Comparison of ENCODE assay signal across 15 cellular contexts in genomic region chr6:16769986-16770376, GRCh38. TPM values are rescaled to one million over a fixed set of nuclear protein-coding genes. Genes with fewer than 3 reads are reported as not detected.
A peak's percentile ranks its signal among the peaks of the same experiment; 100 is the strongest.
DNase-seq lines count a peak whose midpoint lies in the region; ATAC-seq, FAIRE-seq and TF ChIP-seq lines count a peak whose summit lies in the region.
"Had no signal": no experiment of that assay in that cellular context is flagged by ENCODE, and none has a peak within 500 bp of the region (broad histone marks: within the 10 kb centered on the region; RNA-seq: fewer than 3 reads in every experiment).

No MANE protein-coding gene starts in this region.

- H3K9me3 Mint-ChIP-seq in activated CD4-positive, alpha-beta memory T cell treated with anti-CD3 and anti-CD28 coated beads, Interleukin-2, amount 10 ng/mL, durations not matched to agents 7 days and 5 days, result no peaks in the 10 kb centered on the region
- H3K9me3 Mint-ChIP-seq: activated T-helper 2 cell treated with anti-CD3 and anti-CD28 coated beads, Interferon-gamma antibody, Interleukin-2, Interleukin-4, amounts not matched to agents 10 μg/mL and 5 μg/mL and 100 μg/mL, durations not matched to agents 14 hours and 24 hours and 36 hours; T-cell had no signal

- intact Hi-C loops in Right ventricle myocardium inferior (cut with DNase I), result loop anchor here (5.0 to 10.0 kb wide), 3 partner anchors 317 to 525 kb away; no protein-coding TSS in a partner anchor
- intact Hi-C loops in K562 (cut with micrococcal nuclease), result loop anchor here (10.0 kb wide), 2 partner anchors 195 to 365 kb away; no protein-coding TSS in a partner anchor
- intact Hi-C loops in lower lobe of right lung (cut with DNase I), result no loop called here
- intact Hi-C loops in vagina (cut with DNase I), result loop anchor here (10.0 kb wide), 2 partner anchors 225 to 365 kb away; no protein-coding TSS in a partner anchor

- H3K36me3 ChIP-seq in right atrium auricular region, result no peaks in the 10 kb centered on the region
- no peaks in the 10 kb centered on the region for H3K36me3 ChIP-seq in K562 (ENCODE audit: control insufficient read depth, insufficient read depth, low read length)
- H3K36me3 ChIP-seq in lower lobe of right lung, result no peaks in the 10 kb centered on the region
- H3K36me3 ChIP-seq in vagina, result no peaks in the 10 kb centered on the region
- H3K36me3 ChIP-seq: ovary had no signal

- in situ Hi-C loops in K562 (cut with MboI), result loop anchor here (5.0 kb wide), 1 partner anchor 438 kb away; no protein-coding TSS in a partner anchor

- H3K27ac ChIP-seq in right atrium auricular region (peak overlapping the region; percentile 57 to 68), K562 (ENCODE audit: extremely low read depth, low read depth, low read length) (no peak overlapping the region), lower lobe of right lung (peak overlapping the region; percentile 33), vagina (peak overlapping the region; percentile 34)
- H3K27ac ChIP-seq: ovary had no signal

- TF ChIP-seq EP300 in K562 (IDR thresholded peaks at IDR 0.05; ENCODE audit: low read length), result no peak

- no peak for FAIRE-seq in K562 (lab: Jason Lieb, UNC)
- FAIRE-seq: GM18507 had no signal

- TF ChIP-seq CTCF in right atrium auricular region (IDR thresholded peaks at IDR 0.05) (no peak), K562 (IDR thresholded peaks at IDR 0.05 in 2 of 3, conservative IDR thresholded peaks at IDR 0.05 in 1 of 3; ENCODE audit: insufficient read depth in 2 of 3, low read depth in 1 of 3, low read length in 3 of 3) (no peak), lower lobe of right lung (IDR thresholded peaks at IDR 0.05) (no peak), vagina (IDR thresholded peaks at IDR 0.05) (no peak)

- no peak for DNase-seq in right atrium auricular region (ENCODE audit: low spot score)
- DNase-seq in Right ventricle myocardium inferior (ENCODE audit: missing footprints), result no peak
- no peak for DNase-seq in K562 (ENCODE audit: extremely low read depth in 1 of 4, low spot score in 3 of 4)
- no peak for DNase-seq in lower lobe of right lung
- DNase-seq in vagina (ENCODE audit: extremely low spot score in 2 of 2), result no peak
- no peak for DNase-seq in activated CD4-positive, alpha-beta memory T cell treated with anti-CD3 and anti-CD28 coated beads, Interleukin-2, amount 10 ng/mL, durations not matched to agents 7 days and 5 days
- DNase-seq in NCI-H2081 (lab: John Stamatoyannopoulos, UW), result no peak
- DNase-seq: C1 segment of cervical spinal cord, hippocampal formation, NCI-H2081 treated with DMSO at 0.1 percent for 48 hours, ovary, T-cell had no signal

- no peak overlapping the region for H2AFZ ChIP-seq in K562 (ENCODE audit: low read depth, low read length)

- H3K9me1 ChIP-seq in K562 (ENCODE audit: control insufficient read depth, insufficient read depth, low read length), result no peaks in the 10 kb centered on the region

- H3K4me3 ChIP-seq in right atrium auricular region (no peak overlapping the region), K562 (no peak overlapping the region), lower lobe of right lung (no peak overlapping the region), vagina (no peak overlapping the region)
- H3K4me3 ChIP-seq: ovary had no signal

- H3K9ac ChIP-seq in K562 (ENCODE audit: insufficient read depth in 1 of 2, low read depth in 2 of 2, low read length in 2 of 2), result no peak overlapping the region

- no peaks in the 10 kb centered on the region for H3K27me3 Mint-ChIP-seq in activated CD4-positive, alpha-beta memory T cell treated with anti-CD3 and anti-CD28 coated beads, Interleukin-2, amount 10 ng/mL, durations not matched to agents 7 days and 5 days
- H3K27me3 Mint-ChIP-seq: T-cell had no signal

- H3K27ac Mint-ChIP-seq in activated CD4-positive, alpha-beta memory T cell treated with anti-CD3 and anti-CD28 coated beads, Interleukin-2, amount 10 ng/mL, durations not matched to agents 7 days and 5 days, result no peak overlapping the region
- H3K27ac Mint-ChIP-seq: activated T-helper 2 cell treated with anti-CD3 and anti-CD28 coated beads, Interferon-gamma antibody, Interleukin-2, Interleukin-4, amounts not matched to agents 10 μg/mL and 5 μg/mL and 100 μg/mL, durations not matched to agents 14 hours and 24 hours and 36 hours had no signal

- H3K9me3 ChIP-seq in right atrium auricular region (no peaks in the 10 kb centered on the region), K562 (replicated peaks; ENCODE audit: control insufficient read depth, insufficient read depth, low read depth, low read length) (no peaks in the 10 kb centered on the region), lower lobe of right lung (no peaks in the 10 kb centered on the region), vagina (no peaks in the 10 kb centered on the region)
- H3K9me3 ChIP-seq: ovary had no signal

- peaks cover 12% of the 10 kb centered on the region for H3K36me3 Mint-ChIP-seq in activated CD4-positive, alpha-beta memory T cell treated with anti-CD3 and anti-CD28 coated beads, Interleukin-2, amount 10 ng/mL, durations not matched to agents 7 days and 5 days (ENCODE audit: low read depth)
- H3K36me3 Mint-ChIP-seq: T-cell had no signal

- H4K20me1 ChIP-seq in K562 (replicated peaks; ENCODE audit: control insufficient read depth, insufficient read depth, low read length), result no peaks in the 10 kb centered on the region

- TF ChIP-seq POLR2A in K562 (conservative IDR thresholded peaks at IDR 0.05) (no peak), vagina (IDR thresholded peaks at IDR 0.05) (no peak)

- peaks cover 0 to 35% of the 10 kb centered on the region in 2 donors for H3K4me1 ChIP-seq in right atrium auricular region
- H3K4me1 ChIP-seq in K562 (replicated peaks in 1 of 2; ENCODE audit: control insufficient read depth in 2 of 2, insufficient read depth in 2 of 2, low read length in 2 of 2), result peaks cover 0 to 18% of the 10 kb centered on the region in 2 experiments; a peak in 2 of 5 replicates
- H3K4me1 ChIP-seq in lower lobe of right lung, result peaks cover 46% of the 10 kb centered on the region
- peaks cover 39% of the 10 kb centered on the region for H3K4me1 ChIP-seq in vagina

- WGBS in K562 (ENCODE audit: insufficient coverage, low coverage, missing lambda C conversion rate), result 22% methylated on average over 5 of the region's 5 CpGs

- CTCF ChIA-PET in K562 (lab: Yijun Ruan, JAX; ENCODE audit: low intra/inter-chr PET ratio), result interaction anchor here (0.6 kb wide), 1 partner anchor 321 kb away, joined by 4 read pairs; no protein-coding TSS in a partner anchor
- CTCF ChIA-PET in activated CD4-positive, alpha-beta memory T cell treated with anti-CD3 and anti-CD28 coated beads, Interleukin-2, amount 10 ng/mL, durations not matched to agents 7 days and 5 days (lab: Charles Lee), result interaction anchor here (1.1 to 2.5 kb wide), 9 partner anchors 49 to 484 kb away, joined by 3 to 14 read pairs (median 9); no protein-coding TSS in a partner anchor

- no peaks in the 10 kb centered on the region for H3K79me2 ChIP-seq in K562 (ENCODE audit: control insufficient read depth, insufficient read depth, low read length)

- ATAC-seq in Right ventricle myocardium inferior (no peak), K562 (no peak), lower lobe of right lung (peak; percentile 7 to 22), GM19324 (IDR thresholded peaks at IDR 0.05; ENCODE audit: low FRiP score, unreplicated experiment) (no peak)

- H3K27me3 ChIP-seq in right atrium auricular region, result no peaks in the 10 kb centered on the region
- no peaks in the 10 kb centered on the region for H3K27me3 ChIP-seq in K562 (ENCODE audit: control insufficient read depth in 2 of 2, insufficient read depth in 2 of 2, low read length in 2 of 2)
- no peaks in the 10 kb centered on the region for H3K27me3 ChIP-seq in lower lobe of right lung (ENCODE audit: low read depth)
- no peaks in the 10 kb centered on the region for H3K27me3 ChIP-seq in vagina
- H3K27me3 ChIP-seq: ovary had no signal

- no TSS peak for BruUV-seq in K562 (replicated peaks; lab: Mats Ljungman, UMichigan)

- peaks cover 66% of the 10 kb centered on the region for H3K4me1 Mint-ChIP-seq in activated CD4-positive, alpha-beta memory T cell treated with anti-CD3 and anti-CD28 coated beads, Interleukin-2, amount 10 ng/mL, durations not matched to agents 7 days and 5 days

- TF ChIP-seq RAD21 in K562 (CRISPR knock-in tag; conservative IDR thresholded peaks at IDR 0.05 in 1 of 2, IDR thresholded peaks at IDR 0.05 in 1 of 2), result no peak

- no peak overlapping the region for H3K4me2 ChIP-seq in K562 (ENCODE audit: insufficient read depth, low read length)

- POLR2A ChIA-PET in K562 (lab: Yijun Ruan, JAX), result interaction anchor here (1.8 kb wide), 1 partner anchor 12 kb away, joined by 5 read pairs; no protein-coding TSS in a partner anchor
- POLR2A ChIA-PET in activated CD4-positive, alpha-beta memory T cell treated with anti-CD3 and anti-CD28 coated beads, Interleukin-2, amount 10 ng/mL, durations not matched to agents 7 days and 5 days (lab: Charles Lee), result interaction anchor here (0.7 to 1.9 kb wide), 3 partner anchors 8 to 67 kb away, joined by 3 to 4 read pairs (median 3); no protein-coding TSS in a partner anchor

- no peak overlapping the region for H3K4me3 Mint-ChIP-seq in activated CD4-positive, alpha-beta memory T cell treated with anti-CD3 and anti-CD28 coated beads, Interleukin-2, amount 10 ng/mL, durations not matched to agents 7 days and 5 days

RNA-seq across cellular contexts. Expression of gene ATXN1, which starts 8.7 kb away (rescaled TPM):
- total RNA-seq in right atrium auricular region (10 to 100 TPM; 41.8 to 62.0 TPM), Right ventricle myocardium inferior (42.5 TPM), K562 (2014; rRNA removed) (under 0.01 and 0.41 TPM in 2 replicates), K562 (2014; rRNA removed; fragmentation: Illumina TruSeq; extraction: Trizol) (0.29 and 0.47 TPM in 2 replicates), K562 (2015; rRNA removed; fragmentation: Illumina TruSeq; extraction: Trizol) (0.80 and 0.94 TPM in 2 replicates), K562 (2021) (0.60 and 0.63 TPM in 2 replicates), lower lobe of right lung (75.9 TPM), vagina (43.2 TPM)
- total RNA-seq in K562 (2011; cell fraction: chromatin; rRNA removed; ENCODE audit: low replicate concordance), result 1.0 and 1.9 TPM in 2 replicates
- total RNA-seq in K562 (2011; cell fraction: nucleolus; rRNA removed), result 1.3 and 1.8 TPM in 2 replicates
- total RNA-seq in K562 (2011; cell fraction: nucleoplasm; rRNA removed), result 0.88 and 1.4 TPM in 2 replicates
- polyA plus RNA-seq in K562 (2011; rRNA removed) (0.81 and 1.6 TPM in 2 replicates), K562 (2014; fragmentation: Illumina TruSeq; extraction: Trizol) (0.37 and 0.46 TPM in 2 replicates), K562 (2014; fragmentation: Nextera tagmentation; extraction: Ambion mirVana) (1 to 10 TPM in 1 of 2 experiments, under 1 TPM in 1; 0.58 to 1.2 TPM), K562 (2014; rRNA removed) (0.15 and 1.9 TPM in 2 replicates)
- polyA plus RNA-seq in K562 (2011; cell fraction: cytosol; rRNA removed), result 1.4 and 2.0 TPM in 2 replicates
- 4.1 and 5.8 TPM in 2 replicates for polyA plus RNA-seq in K562 (2011; cell fraction: nucleus; rRNA removed)
- polyA plus RNA-seq in K562 (2012), result 1.9 and 2.3 TPM in 2 replicates
- 0.81 and 2.5 TPM in 2 replicates for polyA minus RNA-seq in K562 (2011; rRNA and poly(A)+ RNA removed)
- 1.4 and 2.0 TPM in 2 replicates for polyA minus RNA-seq in K562 (2011; cell fraction: cytosol; rRNA and poly(A)+ RNA removed)
- 1.1 TPM in 2 replicates for polyA minus RNA-seq in K562 (2011; cell fraction: nucleus; rRNA and poly(A)+ RNA removed)
- total RNA-seq in activated CD4-positive, alpha-beta memory T cell treated with anti-CD3 and anti-CD28 coated beads, Interleukin-2, amount 10 ng/mL, durations not matched to agents 7 days and 5 days, result 10 to 100 TPM; 83.1 to 89.4 TPM

Comparison
In these comparisons a context has a peak if more than half of its experiments do, and no peak if none do; other contexts are left out.
1. ATAC-seq: peak in lower lobe of right lung (2 of 2); none in Right ventricle myocardium inferior (single experiment), K562 (single experiment) and GM19324 (single experiment).
2. RNA of gene ATXN1, which starts 8.7 kb away (total RNA-seq): 83.1 to 89.4 TPM in activated CD4-positive, alpha-beta memory T cell treated with anti-CD3 and anti-CD28 coated beads, Interleukin-2, amount 10 ng/mL, durations not matched to agents 7 days and 5 days, 75.9 TPM in lower lobe of right lung (single experiment), 41.8 to 62.0 TPM in right atrium auricular region, 43.2 TPM in vagina (single experiment) and 42.5 TPM in Right ventricle myocardium inferior (single experiment); under 0.01 to 1.9 TPM in K562; every median in the first group is over 10 times any median in the second.